2 cellular contexts compared by ENCODE assay signal in genomic region chr22:29203456-29203855, GRCh38.
TF ChIP-seq lines count a peak whose summit lies in the region.

No MANE protein-coding gene starts in this region.

TF ChIP-seq in GM12891, 5 proteins besides CTCF, POLR2A, EP300 and RAD21 (continued from another document):
- TF ChIP-seq POLR2AphosphoS5 (IDR thresholded peaks at IDR 0.05; ENCODE audit: low read depth, low read length) (no peak), PAX5 (IDR thresholded peaks at IDR 0.05; ENCODE audit: insufficient read depth, low read length, severe bottlenecking) (no peak)

TF ChIP-seq in GM23338, 12 proteins besides CTCF, POLR2A, EP300 and RAD21 (continued from another document):
- TF ChIP-seq ZNF114 (CRISPR knock-in tag; IDR thresholded peaks at IDR 0.05) (no peak), JUNB (IDR thresholded peaks at IDR 0.05; ENCODE audit: unreplicated experiment) (no peak), ZNF331 (CRISPR knock-in tag; IDR thresholded peaks at IDR 0.05; ENCODE audit: low read depth) (no peak)
